Comparison of ENCODE assay signal across 8 cellular contexts in genomic region chr2:147846382-147847081, GRCh38. TPM values are rescaled to one million over a fixed set of nuclear protein-coding genes. Genes with fewer than 3 reads are reported as not detected.
DNase-seq lines count a peak whose midpoint lies in the region; ATAC-seq and TF ChIP-seq lines count a peak whose summit lies in the region.

No MANE protein-coding gene starts in this region.

- H3K36me3 Mint-ChIP-seq in activated CD4-positive, alpha-beta T cell treated with anti-CD3 and anti-CD28 coated beads, Interleukin-2, amount 10 ng/mL, durations not matched to agents 7 days and 5 days (ENCODE audit: low read depth), result peaks cover 9% of the 10 kb centered on the region
- H3K36me3 Mint-ChIP-seq in activated CD4-positive, alpha-beta memory T cell treated with anti-CD3 and anti-CD28 coated beads for 36 hours, result peaks cover 1% of the 10 kb centered on the region

- no peak for TF ChIP-seq CTCF in smooth muscle cell (IDR thresholded peaks at IDR 0.05; ENCODE audit: borderline replicate concordance, insufficient read depth, poor library complexity, severe bottlenecking)
- TF ChIP-seq CTCF in GM10266 (IDR thresholded peaks at IDR 0.05; ENCODE audit: control insufficient read depth, insufficient read depth, low read depth, missing control alignments), result no peak

- H3K27me3 ChIP-seq in smooth muscle cell (ENCODE audit: low read depth), result peaks cover 4% of the 10 kb centered on the region

- H2AFZ ChIP-seq in smooth muscle cell (ENCODE audit: low read depth), result no peak overlapping the region

- H3K4me3 ChIP-seq in iPS-11a (ENCODE audit: low read depth, low read length) (peak overlapping the region; percentile 88), smooth muscle cell (peak overlapping the region; percentile 94)

- CTCF ChIA-PET in activated CD4-positive, alpha-beta T cell treated with anti-CD3 and anti-CD28 coated beads, Interleukin-2, amount 10 ng/mL, durations not matched to agents 7 days and 5 days (lab: Charles Lee), result interaction anchor here (0.9 kb wide), 1 partner anchor 801 kb away, joined by 3 read pairs; no protein-coding TSS in a partner anchor
- CTCF ChIA-PET in activated CD4-positive, alpha-beta memory T cell treated with anti-CD3 and anti-CD28 coated beads for 36 hours (lab: Charles Lee), result interaction anchor here (0.6 to 1.8 kb wide), 3 partner anchors 64 to 802 kb away, joined by 3 to 6 read pairs (median 4); no protein-coding TSS in a partner anchor

- no peaks in the 10 kb centered on the region for H3K9me3 ChIP-seq in smooth muscle cell (replicated peaks; ENCODE audit: low read depth)

- H3K36me3 ChIP-seq in smooth muscle cell (ENCODE audit: low read depth), result no peaks in the 10 kb centered on the region

- no peak overlapping the region for H3K27ac ChIP-seq in smooth muscle cell (ENCODE audit: low read depth)

- peak overlapping the region; percentile 74 for H3K9ac ChIP-seq in smooth muscle cell (ENCODE audit: low read depth)

- H3K4me1 ChIP-seq in smooth muscle cell (ENCODE audit: low read depth), result peaks cover 30% of the 10 kb centered on the region

- peaks cover 67% of the 10 kb centered on the region for H3K79me2 ChIP-seq in smooth muscle cell (ENCODE audit: low read depth)

- intact Hi-C loops in activated CD4-positive, alpha-beta memory T cell treated with anti-CD3 and anti-CD28 coated beads for 36 hours (cut with micrococcal nuclease), result loop anchor here (5.0 to 10.0 kb wide), 3 partner anchors 344 to 678 kb away; no protein-coding TSS in a partner anchor

- no peak overlapping the region for H3K27ac Mint-ChIP-seq in activated CD4-positive, alpha-beta T cell treated with anti-CD3 and anti-CD28 coated beads, Interleukin-2, amount 10 ng/mL, durations not matched to agents 7 days and 5 days
- H3K27ac Mint-ChIP-seq in activated CD4-positive, alpha-beta memory T cell treated with anti-CD3 and anti-CD28 coated beads for 36 hours, result no peak overlapping the region

- 42% methylated on average over 5 of the region's 5 CpGs for WGBS in smooth muscle cell (ENCODE audit: low lambda C conversion rate)

- H3K9me3 Mint-ChIP-seq in activated CD4-positive, alpha-beta T cell treated with anti-CD3 and anti-CD28 coated beads, Interleukin-2, amount 10 ng/mL, durations not matched to agents 7 days and 5 days, result peaks cover 4% of the 10 kb centered on the region
- no peaks in the 10 kb centered on the region for H3K9me3 Mint-ChIP-seq in activated CD4-positive, alpha-beta memory T cell treated with anti-CD3 and anti-CD28 coated beads for 36 hours

- H3K4me3 Mint-ChIP-seq in activated CD4-positive, alpha-beta T cell treated with anti-CD3 and anti-CD28 coated beads, Interleukin-2, amount 10 ng/mL, durations not matched to agents 7 days and 5 days, result peak overlapping the region; percentile 86
- H3K4me3 Mint-ChIP-seq in activated CD4-positive, alpha-beta memory T cell treated with anti-CD3 and anti-CD28 coated beads for 36 hours, result peak overlapping the region; percentile 89

- H4K20me1 ChIP-seq in smooth muscle cell (ENCODE audit: low read depth), result peaks cover 63% of the 10 kb centered on the region

- H3F3A ChIP-seq in smooth muscle cell (ENCODE audit: low read depth), result no peaks in the 10 kb centered on the region

- POLR2A ChIA-PET in activated CD4-positive, alpha-beta T cell treated with anti-CD3 and anti-CD28 coated beads, Interleukin-2, amount 10 ng/mL, durations not matched to agents 7 days and 5 days (lab: Charles Lee), result no interaction called here
- POLR2A ChIA-PET in activated CD4-positive, alpha-beta memory T cell treated with anti-CD3 and anti-CD28 coated beads for 36 hours (lab: Charles Lee), result no interaction called here

- H3K4me2 ChIP-seq in smooth muscle cell, result peak overlapping the region; percentile 84

- peaks cover 50% of the 10 kb centered on the region for H3K4me1 Mint-ChIP-seq in activated CD4-positive, alpha-beta T cell treated with anti-CD3 and anti-CD28 coated beads, Interleukin-2, amount 10 ng/mL, durations not matched to agents 7 days and 5 days
- H3K4me1 Mint-ChIP-seq in activated CD4-positive, alpha-beta memory T cell treated with anti-CD3 and anti-CD28 coated beads for 36 hours (ENCODE audit: low read depth), result peaks cover 49% of the 10 kb centered on the region

- H3K27me3 Mint-ChIP-seq in activated CD4-positive, alpha-beta T cell treated with anti-CD3 and anti-CD28 coated beads, Interleukin-2, amount 10 ng/mL, durations not matched to agents 7 days and 5 days, result peaks cover 44% of the 10 kb centered on the region
- peaks cover 8% of the 10 kb centered on the region for H3K27me3 Mint-ChIP-seq in activated CD4-positive, alpha-beta memory T cell treated with anti-CD3 and anti-CD28 coated beads for 36 hours

- no peak for ATAC-seq in HG03457 (IDR thresholded peaks at IDR 0.05; ENCODE audit: unreplicated experiment)

- DNase-seq in activated CD4-positive, alpha-beta T cell treated with anti-CD3 and anti-CD28 coated beads, Interleukin-2, amount 10 ng/mL, durations not matched to agents 7 days and 5 days, result no peak
- DNase-seq in activated CD4-positive, alpha-beta T cell treated with anti-CD3 and anti-CD28 coated beads, Interleukin-2, amount 50 U/mL, for 1 hour, result no peak
- DNase-seq in activated CD4-positive, alpha-beta memory T cell treated with anti-CD3 and anti-CD28 coated beads for 36 hours, result no peak
- DNase-seq in smooth muscle cell (lab: John Stamatoyannopoulos, UW; ENCODE audit: unreplicated experiment) (no peak), GM10266 (ENCODE audit: extremely low spot score) (no peak)
- DNase-seq in stimulated activated CD4-positive, alpha-beta T cell treated with anti-CD3 and anti-CD28 coated beads, Interleukin-2, amount 100 ng/mL, for 48 hours, result no peak

RNA-seq across cellular contexts. Expression of gene ACVR2A, which starts 1.7 kb away (rescaled TPM):
- total RNA-seq in activated CD4-positive, alpha-beta T cell treated with anti-CD3 and anti-CD28 coated beads, Interleukin-2, amount 10 ng/mL, durations not matched to agents 7 days and 5 days, result 10 to 100 TPM in 1 of 2 experiments, 1 to 10 TPM in 1; 9.2 to 10.8 TPM
- 1 to 10 TPM; 2.9 to 3.5 TPM for total RNA-seq in activated CD4-positive, alpha-beta memory T cell treated with anti-CD3 and anti-CD28 coated beads for 36 hours
- 39.7 and 40.0 TPM in 2 replicates for total RNA-seq in smooth muscle cell
- polyA plus RNA-seq in smooth muscle cell, result 12.4 and 15.2 TPM in 2 replicates
